ENCODE assay signal across 29 cellular contexts in the genomic region with DNA sequence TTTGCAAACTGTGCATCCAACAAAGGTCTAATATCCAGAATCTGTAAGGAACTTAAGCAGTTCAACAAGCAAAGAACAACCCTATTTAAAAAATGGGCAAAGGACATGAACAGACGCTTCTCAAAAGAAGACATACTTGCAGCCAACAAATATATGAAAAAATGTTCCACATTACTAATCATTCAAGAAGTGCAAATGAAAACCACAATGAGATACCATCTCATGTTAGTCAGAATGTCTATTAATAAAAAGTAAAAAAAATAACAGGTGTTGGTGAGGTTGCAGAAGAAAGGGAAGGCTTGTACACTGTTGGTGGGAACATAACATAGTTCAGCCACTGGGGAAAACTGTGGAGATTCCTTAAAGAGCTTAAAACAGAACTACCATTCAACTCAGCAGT.
DNase-seq lines count a peak whose midpoint lies in the region; ATAC-seq, FAIRE-seq and TF ChIP-seq lines count a peak whose summit lies in the region.
"Had no signal": no experiment of that assay in that cellular context is flagged by ENCODE, and none has a peak within 500 bp of the region (broad histone marks: within the 10 kb centered on the region; RNA-seq: fewer than 3 reads in every experiment).

No MANE protein-coding gene starts in this region.

- H3K9ac ChIP-seq in IMR-90 (ENCODE audit: low read depth, low read length) = no peak overlapping the region

- no peaks in the 10 kb centered on the region for H3K27me3 ChIP-seq in IMR-90 (ENCODE audit: control insufficient read depth, insufficient read depth, low read length)
- H3K27me3 ChIP-seq in body of pancreas = no peaks in the 10 kb centered on the region
- H3K27me3 ChIP-seq: ascending aorta, esophagus squamous epithelium, right atrium auricular region had no signal

- BruUV-seq in IMR-90 (replicated peaks; lab: Mats Ljungman, UMichigan) = no TSS peak

- H3K36me3 ChIP-seq in IMR-90 (ENCODE audit: control insufficient read depth, insufficient read depth, low read length) (no peaks in the 10 kb centered on the region), body of pancreas (replicated peaks in 1 of 2; ENCODE audit: insufficient read depth in 1 of 2, low read depth in 2 of 2) (peaks cover 4 to 7% of the 10 kb centered on the region in 2 donors)

- no peaks in the 10 kb centered on the region for H3K79me1 ChIP-seq in IMR-90 (ENCODE audit: low read depth in 1 of 2, low read length in 2 of 2)

- no peak overlapping the region for H3K56ac ChIP-seq in IMR-90 (ENCODE audit: extremely low read depth, insufficient read depth, low read length)

- no peak overlapping the region for H4K91ac ChIP-seq in IMR-90 (ENCODE audit: insufficient read depth, low read depth, low read length)

- in situ Hi-C loops in IMR-90 (cut with MboI; ENCODE audit: low sequenced_read_pairs) = loop anchor here (25.0 kb wide), 1 partner anchor 104 kb away; no protein-coding TSS in a partner anchor

- no peak overlapping the region for H3K14ac ChIP-seq in IMR-90 (replicated peaks; ENCODE audit: low read depth, low read length)

- H2BK5ac ChIP-seq in IMR-90 (ENCODE audit: low read depth, low read length, poor library complexity, severe bottlenecking) = no peak overlapping the region

- CTCF ChIA-PET in A549 (lab: Yijun Ruan, JAX) (no interaction called here), IMR-90 (lab: Yijun Ruan, JAX) (no interaction called here)

- no peak overlapping the region for H2BK15ac ChIP-seq in IMR-90 (ENCODE audit: low read depth, low read length)

- WGBS in A549 (ENCODE audit: missing lambda C conversion rate) = 84% methylated on average over 1 of the region's 1 CpG
- WGBS in IMR-90 (ENCODE audit: extremely low coverage in 2 of 2, insufficient read length in 1 of 2), 2 experiments = no CpG with 5 or more reads among the region's 1 CpG
- 88 to 97% methylated on average over 1 of the region's 1 CpG for WGBS in body of pancreas, 2 donors

- POLR2A ChIA-PET in A549 (lab: Yijun Ruan, JAX) = no interaction called here
- POLR2A ChIA-PET in IMR-90 (lab: Charles Lee; ENCODE audit: unreplicated experiment) = no interaction called here

- intact Hi-C loops in IMR-90 (cut with micrococcal nuclease) (no loop called here), body of pancreas (cut with DNase I) (no loop called here)

- TF ChIP-seq RAD21 in A549 (conservative IDR thresholded peaks at IDR 0.05 in 1 of 2, IDR thresholded peaks at IDR 0.05 in 1 of 2) = no peak
- TF ChIP-seq RAD21 in IMR-90 (IDR thresholded peaks at IDR 0.05; ENCODE audit: low read length) = no peak

- no peak overlapping the region for H3K4ac ChIP-seq in IMR-90 (ENCODE audit: low read depth, low read length)

- dilution Hi-C loops in IMR-90 (cut with HindIII; ENCODE audit: low sequenced_read_pairs, unreplicated experiment) = no loop called here

- TF ChIP-seq POLR2A in A549 (IDR thresholded peaks at IDR 0.05; ENCODE audit: low read length) (no peak), IMR-90 (IDR thresholded peaks at IDR 0.05; ENCODE audit: low read depth, low read length) (no peak), body of pancreas (IDR thresholded peaks at IDR 0.05) (no peak)

- TF ChIP-seq EP300 in A549 (IDR thresholded peaks at IDR 0.05) = no peak

- no peaks in the 10 kb centered on the region for H4K20me1 ChIP-seq in IMR-90 (ENCODE audit: insufficient read depth, low read length)

- no peak overlapping the region for H4K8ac ChIP-seq in IMR-90 (ENCODE audit: low read depth in 2 of 2, low read length in 2 of 2)

- no peak overlapping the region for H3K27ac ChIP-seq in A549
- H3K27ac ChIP-seq in IMR-90 (ENCODE audit: insufficient read depth, low read length) = no peak overlapping the region
- no peak overlapping the region for H3K27ac ChIP-seq in body of pancreas
- H3K27ac ChIP-seq: ascending aorta, esophagus squamous epithelium, HL-60, right atrium auricular region, SK-N-MC had no signal

- H3K9me1 ChIP-seq in IMR-90 (ENCODE audit: insufficient read depth, low read length) = 0 out of 2 replicates have a peak, but pooled peaks cover 4% of the 10 kb centered on the region

- no peak overlapping the region for H2AFZ ChIP-seq in IMR-90 (replicated peaks; ENCODE audit: low read length, poor library complexity)

- H3K4me1 ChIP-seq in A549 (no peaks in the 10 kb centered on the region), IMR-90 (ENCODE audit: control insufficient read depth, insufficient read depth, low read length) (no peaks in the 10 kb centered on the region), body of pancreas (no peaks in the 10 kb centered on the region)
- H3K4me1 ChIP-seq: ascending aorta, esophagus squamous epithelium, right atrium auricular region had no signal

- TF ChIP-seq CTCF in A549 (IDR thresholded peaks at IDR 0.05) (no peak), IMR-90 (conservative IDR thresholded peaks at IDR 0.05; ENCODE audit: low read depth, low read length) (no peak), body of pancreas (IDR thresholded peaks at IDR 0.05) (no peak)

- H3K18ac ChIP-seq in IMR-90 (ENCODE audit: low read depth, low read length) = no peak overlapping the region

- H3K4me2 ChIP-seq in A549 (no peak overlapping the region), IMR-90 (ENCODE audit: low read depth, low read length) (no peak overlapping the region)

- no peak overlapping the region for H2AK5ac ChIP-seq in IMR-90 (ENCODE audit: low read depth, low read length)

- ATAC-seq in A549 (no peak), IMR-90 (ENCODE audit: low read depth) (no peak), GM18517 (IDR thresholded peaks at IDR 0.05; ENCODE audit: unreplicated experiment) (no peak), body of pancreas (no peak)
- ATAC-seq: left cardiac atrium; stimulated activated naive CD8-positive, alpha-beta T cell treated with anti-CD3 and anti-CD28 coated beads, Interleukin-15, Interleukin-2, amounts not matched to agents 100 U/mL and 50 U/mL, for 24 hours had no signal

- H3K4me3 ChIP-seq in A549 (no peak overlapping the region), IMR-90 (ENCODE audit: insufficient read depth, low read depth, low read length) (no peak overlapping the region), body of pancreas (no peak overlapping the region)
- H3K4me3 ChIP-seq: ascending aorta, esophagus squamous epithelium, right atrium auricular region, SK-N-MC had no signal

- DNase-seq in A549 (ENCODE audit: low read depth in 1 of 2, low spot score in 1 of 2) (no peak), IMR-90 (peak; percentile 12), amniotic epithelial cell (ENCODE audit: low read depth) (peak; percentile 3), iris pigment epithelial cell (ENCODE audit: low read depth) (peak; percentile 40), body of pancreas (no peak), SW 1271 (lab: John Stamatoyannopoulos, UW) (no peak), HK-2 (ENCODE audit: unreplicated experiment) (no peak)
- DNase-seq: activated B cell treated with CpG ODN at 0.5 μM for 24 hours; activated CD4-positive, alpha-beta T cell treated with anti-CD3 and anti-CD28 coated beads, Interleukin-2, amount 10 ng/mL, durations not matched to agents 7 days and 5 days; activated gamma-delta T cell; activated naive CD8-positive, alpha-beta T cell treated with anti-CD3 and anti-CD28 coated beads for 36 hours; activated T-cell treated with anti-CD3 and anti-CD28 coated beads, Interleukin-2, amount 50 U/mL, for 1 hour; CD4-positive, alpha-beta memory T cell; esophagus squamous epithelium; H7; Kasumi-1; left cardiac atrium; MV-4-11; NCI-H146; NCI-H446 treated with DMSO at 0.1 percent for 48 hours; stimulated activated CD4-positive, alpha-beta T cell treated with anti-CD3 and anti-CD28 coated beads, Interleukin-1b, Interleukin-23, amount 100 ng/mL, for 48 hours; stimulated activated naive CD8-positive, alpha-beta T cell treated with anti-CD3 and anti-CD28 coated beads, Interleukin-15, Interleukin-2, amounts not matched to agents 100 U/mL and 50 U/mL, for 24 hours had no signal

- H2BK120ac ChIP-seq in IMR-90 (ENCODE audit: low read depth, low read length) = no peak overlapping the region

- no peak overlapping the region for H4K5ac ChIP-seq in IMR-90 (ENCODE audit: low read depth, low read length)

- H2BK20ac ChIP-seq in IMR-90 (ENCODE audit: low read depth, low read length) = no peak overlapping the region

- H3K9me3 ChIP-seq in A549 (0 out of 3 replicates have a peak, but pooled peaks cover 3% of the 10 kb centered on the region), IMR-90 (ENCODE audit: control insufficient read depth, insufficient read depth, low read length) (no peaks in the 10 kb centered on the region), body of pancreas (no peaks in the 10 kb centered on the region)

- peak; percentile 18 for FAIRE-seq in A549 (lab: Jason Lieb, UNC)
- FAIRE-seq: D721Med, frontal cortex had no signal

- no peak overlapping the region for H2AK9ac ChIP-seq in IMR-90 (replicated peaks; ENCODE audit: low read depth, low read length, poor library complexity)

- no peak overlapping the region for H3K23ac ChIP-seq in IMR-90 (ENCODE audit: low read depth, low read length)

TF ChIP-seq in A549, 52 proteins besides CTCF, POLR2A, EP300 and RAD21 (continues in another document):
- TF ChIP-seq CHD4 (IDR thresholded peaks at IDR 0.05; ENCODE audit: borderline replicate concordance) = no peak

TF ChIP-seq in IMR-90, 13 proteins besides CTCF, POLR2A, EP300 and RAD21 (continues in another document):
- TF ChIP-seq FOS (IDR thresholded peaks at IDR 0.05; ENCODE audit: low read depth, low read length) = no peak
- TF ChIP-seq CHD1 (IDR thresholded peaks at IDR 0.05; ENCODE audit: low read depth, low read length) = no peak
- no peak for TF ChIP-seq RFX5 (IDR thresholded peaks at IDR 0.05; ENCODE audit: low read depth, low read length)
- no peak for TF ChIP-seq MAZ (IDR thresholded peaks at IDR 0.05; ENCODE audit: borderline replicate concordance, low read depth, low read length)
- TF ChIP-seq NFE2L2 (IDR thresholded peaks at IDR 0.05; ENCODE audit: low read depth, low read length) = no peak
- no peak for TF ChIP-seq SMC3 (IDR thresholded peaks at IDR 0.05; ENCODE audit: low read depth, low read length)
- TF ChIP-seq, protein P1, sequence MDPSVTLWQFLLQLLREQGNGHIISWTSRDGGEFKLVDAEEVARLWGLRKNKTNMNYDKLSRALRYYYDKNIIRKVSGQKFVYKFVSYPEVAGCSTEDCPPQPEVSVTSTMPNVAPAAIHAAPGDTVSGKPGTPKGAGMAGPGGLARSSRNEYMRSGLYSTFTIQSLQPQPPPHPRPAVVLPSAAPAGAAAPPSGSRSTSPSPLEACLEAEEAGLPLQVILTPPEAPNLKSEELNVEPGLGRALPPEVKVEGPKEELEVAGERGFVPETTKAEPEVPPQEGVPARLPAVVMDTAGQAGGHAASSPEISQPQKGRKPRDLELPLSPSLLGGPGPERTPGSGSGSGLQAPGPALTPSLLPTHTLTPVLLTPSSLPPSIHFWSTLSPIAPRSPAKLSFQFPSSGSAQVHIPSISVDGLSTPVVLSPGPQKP (IDR thresholded peaks at IDR 0.05; ENCODE audit: borderline replicate concordance, low read depth, low read length) = no peak
- TF ChIP-seq MAFK (IDR thresholded peaks at IDR 0.05; ENCODE audit: low read depth, low read length) = no peak
- TF ChIP-seq RCOR1 (IDR thresholded peaks at IDR 0.05; ENCODE audit: insufficient replicate concordance, low read length) = no peak
- TF ChIP-seq CEBPB (IDR thresholded peaks at IDR 0.05; ENCODE audit: low read depth, low read length) = no peak
- TF ChIP-seq BHLHE40 (IDR thresholded peaks at IDR 0.05; ENCODE audit: low read depth, low read length) = no peak

Comparison
In these comparisons a context has a peak if more than half of its experiments do, and no peak if none do; other contexts are left out.
1. DNase-seq: peak in IMR-90 (single experiment), amniotic epithelial cell (single experiment) and iris pigment epithelial cell (single experiment); none in A549 (0 of 2), body of pancreas (0 of 4), SW 1271 (0 of 2) and HK-2 (single experiment).